In genomic region chr5:107830750-107831149, GRCh38 we compare ENCODE assay signal across 26 cellular contexts.
"Had no signal": no experiment of that assay in that cellular context is flagged by ENCODE, and none has a peak within 500 bp of the region (broad histone marks: within the 10 kb centered on the region; RNA-seq: fewer than 3 reads in every experiment).

No MANE protein-coding gene starts in this region.

- H3K9ac ChIP-seq: SK-N-SH had no signal

- H3K4me3 ChIP-seq: MG63 had no signal

- H3K27ac ChIP-seq: HL-60 had no signal

- DNase-seq: Karpas-422; KG1; MG63; NCI-H1092; NCI-H1105 treated with DMSO at 0.1 percent for 48 hours; NCI-H1417 treated with DMSO at 0.1 percent for 48 hours; NCI-H146; NCI-H187; NCI-H2029; NCI-H2081 treated with DMSO at 0.1 percent for 48 hours; NCI-H2171; NCI-H226; NCI-H446; NCI-H510A; NCI-H524 treated with DMSO at 0.1 percent for 48 hours; NCI-H69; NCI-H774; NK-92 treated with Interleukin-12 subunit alpha and Interleukin-12 subunit beta, amount 100 ng/mL, for 24 hours; PC-3; Right ventricle myocardium superior; SIG-M5; SK-N-SH; SW 1271 had no signal

- H3K4me2 ChIP-seq: SK-N-SH had no signal

- FAIRE-seq: HTR-8/SVneo had no signal

- H3K27me3 ChIP-seq: MG63 had no signal

- H3K36me3 ChIP-seq: MG63 had no signal

- ATAC-seq: Panc1, PC-3 had no signal

- H3K9me3 ChIP-seq: MG63, SK-N-SH had no signal
